In the genomic region with DNA sequence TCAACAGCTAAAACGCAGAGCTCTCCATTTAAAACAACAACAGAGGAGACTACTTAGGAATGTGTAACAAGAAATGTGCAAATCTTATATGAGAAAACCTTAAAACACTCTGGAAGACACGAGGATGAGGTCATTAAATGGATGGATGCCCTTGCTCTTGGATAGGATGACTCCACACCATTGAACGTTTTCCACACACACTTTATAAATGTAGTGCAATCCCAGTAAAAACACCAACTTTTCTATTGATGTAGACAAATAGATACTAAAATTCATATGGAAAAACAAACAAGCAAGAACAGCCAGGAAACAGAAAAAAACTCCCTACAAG, we compare ENCODE assay signal across 20 cellular contexts.
"Had no signal": no experiment of that assay in that cellular context is flagged by ENCODE, and none has a peak within 500 bp of the region (broad histone marks: within the 10 kb centered on the region; RNA-seq: fewer than 3 reads in every experiment).

No MANE protein-coding gene starts in this region.

- H3K27me3 ChIP-seq: ascending aorta, suprapubic skin had no signal

- DNase-seq: activated CD4-positive, alpha-beta memory T cell treated with anti-CD3 and anti-CD28 coated beads for 36 hours; activated CD8-positive, alpha-beta memory T cell treated with anti-CD3 and anti-CD28 coated beads, Interleukin-2, amount 10 ng/mL, durations not matched to agents 7 days and 5 days; activated naive CD4-positive, alpha-beta T cell treated with anti-CD3 and anti-CD28 coated beads for 36 hours; activated naive CD8-positive, alpha-beta T cell treated with anti-CD3 and anti-CD28 coated beads, Interleukin-2, amount 50 U/mL, for 24 hours; activated T-cell treated with anti-CD3 and anti-CD28 coated beads, Interleukin-2, amount 50 U/mL, for 1 hour; foreskin melanocyte; head of caudate nucleus; immature natural killer cell; left colon; mucosa of descending colon; naive thymus-derived CD4-positive, alpha-beta T cell; posterior cingulate gyrus; T-helper 17 cell; WERI-Rb-1 had no signal

- H3K27ac ChIP-seq: neutrophil, suprapubic skin, WERI-Rb-1 had no signal

- H3K9me3 ChIP-seq: neutrophil, suprapubic skin had no signal

- ATAC-seq: activated CD8-positive, alpha-beta memory T cell treated with anti-CD3 and anti-CD28 coated beads, Interleukin-2, amount 10 ng/mL, durations not matched to agents 7 days and 5 days; activated naive CD8-positive, alpha-beta T cell treated with anti-CD3 and anti-CD28 coated beads, Interleukin-2, amount 50 U/mL, for 24 hours; left colon; mucosa of descending colon; naive thymus-derived CD4-positive, alpha-beta T cell; T-helper 17 cell had no signal

- FAIRE-seq: bronchial epithelial cell, colon, endometrium had no signal

- H3K36me3 ChIP-seq: ascending aorta, neutrophil, suprapubic skin, WERI-Rb-1 had no signal

- H3K4me3 ChIP-seq: ascending aorta, mucosa of descending colon, suprapubic skin had no signal
